In genomic region chr5:132100672-132101261, GRCh38 we compare ENCODE assay signal across 11 cellular contexts. TPM values are rescaled to one million over a fixed set of nuclear protein-coding genes. Genes with fewer than 3 reads are reported as not detected.
DNase-seq lines count a peak whose midpoint lies in the region; ATAC-seq and TF ChIP-seq lines count a peak whose summit lies in the region.
"Had no signal": no experiment of that assay in that cellular context is flagged by ENCODE, and none has a peak within 500 bp of the region (broad histone marks: within the 10 kb centered on the region; RNA-seq: fewer than 3 reads in every experiment).

No MANE protein-coding gene starts in this region.

- H3K4me1 ChIP-seq in CD8-positive, alpha-beta memory T cell (ENCODE audit: insufficient read depth, low read length): peaks cover 80% of the 10 kb centered on the region
- H3K4me1 ChIP-seq in esophagus muscularis mucosa: peaks cover 13 to 17% (median 15%) of the 10 kb centered on the region in 4 donors
- H3K4me1 ChIP-seq: parathyroid adenoma had no signal

- H3K4me1 Mint-ChIP-seq in CD8-positive, alpha-beta memory T cell: peaks cover 88 to 98% (median 88%) of the 10 kb centered on the region in 3 donors

- DNase-seq in CD8-positive, alpha-beta memory T cell: no peak
- DNase-seq in activated naive CD4-positive, alpha-beta T cell treated with anti-CD3 and anti-CD28 coated beads, Interleukin-2, amount 50 U/mL, for 72 hours (ENCODE audit: low spot score in 2 of 2): peak in 1 of 2 donors; percentile 73
- DNase-seq in DMS114 treated with DMSO at 0.1 percent for 48 hours (lab: John Stamatoyannopoulos, UW; ENCODE audit: unreplicated experiment) (no peak), esophagus muscularis mucosa (ENCODE audit: extremely low spot score) (no peak), NOMO-1 treated with dmso at 0.1 percent for 144 hours (lab: John Stamatoyannopoulos, UW; ENCODE audit: unreplicated experiment) (no peak)
- DNase-seq: activated gamma-delta T cell treated with Interleukin-2 at 50 U/mL for 16 hours, foreskin fibroblast had no signal

- no peaks in the 10 kb centered on the region for H3K9me3 Mint-ChIP-seq in CD8-positive, alpha-beta memory T cell
- peaks cover 0 to 4% of the 10 kb centered on the region in 2 donors for H3K9me3 Mint-ChIP-seq in activated naive CD4-positive, alpha-beta T cell treated with anti-CD3 and anti-CD28 coated beads, Interleukin-2, amount 50 U/mL, for 72 hours

- no peaks in the 10 kb centered on the region for H3K36me3 Mint-ChIP-seq in CD8-positive, alpha-beta memory T cell
- H3K36me3 Mint-ChIP-seq in activated naive CD4-positive, alpha-beta T cell treated with anti-CD3 and anti-CD28 coated beads, Interleukin-2, amount 50 U/mL, for 72 hours: peaks cover 2 to 14% of the 10 kb centered on the region in 2 donors

- TF ChIP-seq CTCF in esophagus muscularis mucosa (IDR thresholded peaks at IDR 0.05): no peak

- H3K27ac Mint-ChIP-seq in CD8-positive, alpha-beta memory T cell: peak overlapping the region; percentile 89 to 100 (median 93)
- peak overlapping the region; percentile 32 to 90 for H3K27ac Mint-ChIP-seq in activated naive CD4-positive, alpha-beta T cell treated with anti-CD3 and anti-CD28 coated beads, Interleukin-2, amount 50 U/mL, for 72 hours

- TF ChIP-seq POLR2A in esophagus muscularis mucosa (IDR thresholded peaks at IDR 0.05; ENCODE audit: low read depth): no peak

- no peaks in the 10 kb centered on the region for H3K27me3 ChIP-seq in CD8-positive, alpha-beta memory T cell (ENCODE audit: insufficient read depth, low read length, poor library complexity, severe bottlenecking)
- no peaks in the 10 kb centered on the region for H3K27me3 ChIP-seq in esophagus muscularis mucosa

- H3K27me3 Mint-ChIP-seq in CD8-positive, alpha-beta memory T cell: no peaks in the 10 kb centered on the region

- TF ChIP-seq EP300 in esophagus muscularis mucosa (IDR thresholded peaks at IDR 0.05): no peak

- peak overlapping the region in 6 of 7 donors; percentile 54 to 74 (median 68) for H3K4me3 Mint-ChIP-seq in CD8-positive, alpha-beta memory T cell

- intact Hi-C loops in esophagus muscularis mucosa (cut with DNase I): no loop called here

- POLR2A ChIA-PET in CD8-positive, alpha-beta memory T cell (lab: Charles Lee): no interaction called here

- H3K4me3 ChIP-seq in CD8-positive, alpha-beta memory T cell (ENCODE audit: low read length): peak overlapping the region; percentile 14
- no peak overlapping the region for H3K4me3 ChIP-seq in esophagus muscularis mucosa

- ATAC-seq in GM19467 (IDR thresholded peaks at IDR 0.05; ENCODE audit: unreplicated experiment): peak; percentile 33
- peak; percentile 25 for ATAC-seq in HG03457 (IDR thresholded peaks at IDR 0.05; ENCODE audit: unreplicated experiment)
- peak; percentile 37 to 45 for ATAC-seq in activated naive CD4-positive, alpha-beta T cell treated with anti-CD3 and anti-CD28 coated beads, Interleukin-2, amount 50 U/mL, for 72 hours
- no peak for ATAC-seq in GM21515 (IDR thresholded peaks at IDR 0.05; ENCODE audit: unreplicated experiment)

- H3K9me3 ChIP-seq in CD8-positive, alpha-beta memory T cell (ENCODE audit: low read length): no peaks in the 10 kb centered on the region
- H3K9me3 ChIP-seq in esophagus muscularis mucosa: no peaks in the 10 kb centered on the region

- CTCF ChIA-PET in CD8-positive, alpha-beta memory T cell (lab: Charles Lee): interaction anchor here (1.6 kb wide), 1 partner anchor 38 kb away, joined by 7 read pairs; no protein-coding TSS in a partner anchor

- H3K27ac ChIP-seq in CD8-positive, alpha-beta memory T cell (ENCODE audit: low read depth, low read length): no peak overlapping the region
- no peak overlapping the region for H3K27ac ChIP-seq in esophagus muscularis mucosa (replicated peaks in 1 of 4)
- H3K27ac ChIP-seq: parathyroid adenoma had no signal

- no peaks in the 10 kb centered on the region for H3K36me3 ChIP-seq in CD8-positive, alpha-beta memory T cell (ENCODE audit: insufficient read depth, low read length)
- H3K36me3 ChIP-seq in esophagus muscularis mucosa: no peaks in the 10 kb centered on the region

- 85% methylated on average over 8 of the region's 8 CpGs for WGBS in esophagus muscularis mucosa

RNA-seq across cellular contexts. Expression of gene CSF2, which starts 27.2 kb away (rescaled TPM):
- total RNA-seq in CD8-positive, alpha-beta memory T cell: 100 to 1,000 TPM; 393 to 409 TPM
- polyA plus RNA-seq in CD8-positive, alpha-beta memory T cell: not detected
- 10 to 100 TPM in 1 of 2 donors, 1 to 10 TPM in 1; 8.4 to 39.7 TPM for total RNA-seq in activated naive CD4-positive, alpha-beta T cell treated with anti-CD3 and anti-CD28 coated beads, Interleukin-2, amount 50 U/mL, for 72 hours
- total RNA-seq in esophagus muscularis mucosa: not detected

RNA-seq across cellular contexts. Expression of gene IL3, which starts 40.3 kb away (rescaled TPM):
- 10 to 100 TPM; 69.7 to 71.9 TPM for total RNA-seq in CD8-positive, alpha-beta memory T cell
- not detected for polyA plus RNA-seq in CD8-positive, alpha-beta memory T cell
- total RNA-seq in activated naive CD4-positive, alpha-beta T cell treated with anti-CD3 and anti-CD28 coated beads, Interleukin-2, amount 50 U/mL, for 72 hours: 1 to 10 TPM in 1 of 2 donors, not detected in 1; 9.7 TPM
- not detected for total RNA-seq in esophagus muscularis mucosa

Comparison
In these comparisons a context has a peak if more than half of its experiments do, and no peak if none do; other contexts are left out.
1. RNA of gene CSF2, which starts 27.2 kb away (total RNA-seq): 393 to 409 TPM in CD8-positive, alpha-beta memory T cell; 8.4 to 39.7 TPM in activated naive CD4-positive, alpha-beta T cell treated with anti-CD3 and anti-CD28 coated beads, Interleukin-2, amount 50 U/mL, for 72 hours and not detected in esophagus muscularis mucosa; every median in the first group is over 4 times any median in the second.
2. RNA of gene IL3, which starts 40.3 kb away (total RNA-seq): 69.7 to 71.9 TPM in CD8-positive, alpha-beta memory T cell; 9.7 TPM in activated naive CD4-positive, alpha-beta T cell treated with anti-CD3 and anti-CD28 coated beads, Interleukin-2, amount 50 U/mL, for 72 hours and not detected in esophagus muscularis mucosa; every median in the first group is over 4 times any median in the second.